ENCODE assay signal across 14 cellular contexts in genomic region chr13:24680921-24681585, GRCh38. TPM values are rescaled to one million over a fixed set of nuclear protein-coding genes. Genes with fewer than 3 reads are reported as not detected.
DNase-seq lines count a peak whose midpoint lies in the region; ATAC-seq and TF ChIP-seq lines count a peak whose summit lies in the region.
"Had no signal": no experiment of that assay in that cellular context is flagged by ENCODE, and none has a peak within 500 bp of the region (broad histone marks: within the 10 kb centered on the region; RNA-seq: fewer than 3 reads in every experiment).

No MANE protein-coding gene starts in this region.

- H3K4me3 ChIP-seq in mesodermal cell (ENCODE audit: extremely low read depth, insufficient read depth, low read length, poor library complexity, severe bottlenecking) (peak overlapping the region; percentile 40), upper lobe of left lung (peak overlapping the region in 3 of 4 donors; percentile 38 to 53 (median 39))
- H3K4me3 ChIP-seq: SJCRH30 had no signal

- H3K4me1 ChIP-seq in mesodermal cell (ENCODE audit: control insufficient read depth, insufficient read depth, low read length, poor library complexity, severe bottlenecking), result peaks cover 20% of the 10 kb centered on the region
- H3K4me1 ChIP-seq in upper lobe of left lung, result peaks cover 11 to 29% (median 20%) of the 10 kb centered on the region in 4 donors
- H3K4me1 ChIP-seq: SJCRH30 had no signal

- no peak for DNase-seq in activated naive CD8-positive, alpha-beta T cell treated with anti-CD3 and anti-CD28 coated beads for 36 hours
- DNase-seq in upper lobe of left lung (peak in 1 of 2 donors; percentile 45), cerebellum (ENCODE audit: low spot score) (no peak), GM20000 (ENCODE audit: low spot score) (no peak), NCI-H69 (lab: John Stamatoyannopoulos, UW) (no peak)
- DNase-seq: cerebellar nuclear complex, GF-D8, SJCRH30 had no signal

- no peak overlapping the region for H3K27ac ChIP-seq in mesodermal cell (ENCODE audit: low read depth, low read length, severe bottlenecking)
- no peak overlapping the region for H3K27ac ChIP-seq in upper lobe of left lung
- H3K27ac ChIP-seq: SJCRH30 had no signal

- no peaks in the 10 kb centered on the region for H3K36me3 Mint-ChIP-seq in activated naive CD8-positive, alpha-beta T cell
- no peaks in the 10 kb centered on the region for H3K36me3 Mint-ChIP-seq in activated naive CD8-positive, alpha-beta T cell treated with anti-CD3 and anti-CD28 coated beads for 36 hours
- no peaks in the 10 kb centered on the region for H3K36me3 Mint-ChIP-seq in brain
- H3K36me3 Mint-ChIP-seq: memory B cell had no signal

- H3K27ac Mint-ChIP-seq in activated naive CD8-positive, alpha-beta T cell, result no peak overlapping the region
- H3K27ac Mint-ChIP-seq in activated naive CD8-positive, alpha-beta T cell treated with anti-CD3 and anti-CD28 coated beads for 36 hours, result no peak overlapping the region
- H3K27ac Mint-ChIP-seq in brain, result no peak overlapping the region
- H3K27ac Mint-ChIP-seq: memory B cell had no signal

- peak overlapping the region; percentile 27 for H3K4me3 Mint-ChIP-seq in activated naive CD8-positive, alpha-beta T cell
- no peak overlapping the region for H3K4me3 Mint-ChIP-seq in activated naive CD8-positive, alpha-beta T cell treated with anti-CD3 and anti-CD28 coated beads for 36 hours
- peak overlapping the region in 3 of 5 experiments; percentile 55 to 63 (median 58) for H3K4me3 Mint-ChIP-seq in brain

- no peaks in the 10 kb centered on the region for H3K9me3 Mint-ChIP-seq in activated naive CD8-positive, alpha-beta T cell (ENCODE audit: low read depth)
- H3K9me3 Mint-ChIP-seq in activated naive CD8-positive, alpha-beta T cell treated with anti-CD3 and anti-CD28 coated beads for 36 hours, result no peaks in the 10 kb centered on the region
- peaks cover 0 to 6% (median 0%) of the 10 kb centered on the region in 5 experiments for H3K9me3 Mint-ChIP-seq in brain
- H3K9me3 Mint-ChIP-seq: memory B cell had no signal

- peaks cover 29% of the 10 kb centered on the region for H3K27me3 Mint-ChIP-seq in activated naive CD8-positive, alpha-beta T cell
- peaks cover 51% of the 10 kb centered on the region for H3K27me3 Mint-ChIP-seq in activated naive CD8-positive, alpha-beta T cell treated with anti-CD3 and anti-CD28 coated beads for 36 hours
- peaks cover 58% of the 10 kb centered on the region for H3K27me3 Mint-ChIP-seq in brain

- TF ChIP-seq CTCF in brain (conservative IDR thresholded peaks at IDR 0.05) (no peak), upper lobe of left lung (IDR thresholded peaks at IDR 0.05) (no peak), GM20000 (IDR thresholded peaks at IDR 0.05; ENCODE audit: extremely low read depth, missing control alignments) (no peak)

- no peaks in the 10 kb centered on the region for H3K9me3 ChIP-seq in mesodermal cell (ENCODE audit: control insufficient read depth, low read length)
- H3K9me3 ChIP-seq in upper lobe of left lung, result no peaks in the 10 kb centered on the region
- H3K9me3 ChIP-seq: SJCRH30 had no signal

- peaks cover 31% of the 10 kb centered on the region for H3K4me1 Mint-ChIP-seq in activated naive CD8-positive, alpha-beta T cell (ENCODE audit: low read depth)
- H3K4me1 Mint-ChIP-seq in activated naive CD8-positive, alpha-beta T cell treated with anti-CD3 and anti-CD28 coated beads for 36 hours, result peaks cover 35% of the 10 kb centered on the region
- H3K4me1 Mint-ChIP-seq in brain, result peaks cover 31% of the 10 kb centered on the region

- H3K36me3 ChIP-seq in mesodermal cell (ENCODE audit: control insufficient read depth, insufficient read depth, low read length) (no peaks in the 10 kb centered on the region), upper lobe of left lung (no peaks in the 10 kb centered on the region)
- H3K36me3 ChIP-seq: SJCRH30 had no signal

- H3K27me3 ChIP-seq in upper lobe of left lung, result peaks cover 0 to 13% (median 5%) of the 10 kb centered on the region in 4 donors

- no peak for ATAC-seq in upper lobe of left lung (ENCODE audit: low FRiP score in 2 of 2)

- no peak for TF ChIP-seq EP300 in upper lobe of left lung (IDR thresholded peaks at IDR 0.05)

- WGBS in mesodermal cell (ENCODE audit: insufficient coverage in 2 of 2), 2 experiments, result 51 to 54% methylated on average over 21 to 23 of the region's 28 CpGs
- 39 to 41% methylated on average over 20 to 27 of the region's 28 CpGs for WGBS in upper lobe of left lung, 2 donors

- no peak for TF ChIP-seq POLR2A in upper lobe of left lung (IDR thresholded peaks at IDR 0.05)

RNA-seq across cellular contexts. Expression of gene ATP12A, which starts 0.8 kb away (rescaled TPM):
- under 1 TPM; 0.66 TPM for total RNA-seq in activated naive CD8-positive, alpha-beta T cell treated with anti-CD3 and anti-CD28 coated beads for 36 hours
- not detected for polyA plus RNA-seq in brain (ENCODE audit: insufficient read depth, low read depth, low replicate concordance)
- 0.22 TPM for polyA plus RNA-seq in mesodermal cell (2013, experiment 1 of 2)
- polyA plus RNA-seq in mesodermal cell (2013, experiment 2 of 2), result 0.20 TPM
- total RNA-seq in upper lobe of left lung, result 10 to 100 TPM in 1 of 6 donors, 1 to 10 TPM in 1, under 1 TPM in 3, not detected in 1; 0.22 to 10.0 (median 0.34) TPM
- 0.36 TPM for total RNA-seq in cerebellum
- total RNA-seq: skeletal muscle tissue had no signal
- polyA plus RNA-seq: AG04450 had no signal
